8 cellular contexts compared by ENCODE assay signal in the genomic region with DNA sequence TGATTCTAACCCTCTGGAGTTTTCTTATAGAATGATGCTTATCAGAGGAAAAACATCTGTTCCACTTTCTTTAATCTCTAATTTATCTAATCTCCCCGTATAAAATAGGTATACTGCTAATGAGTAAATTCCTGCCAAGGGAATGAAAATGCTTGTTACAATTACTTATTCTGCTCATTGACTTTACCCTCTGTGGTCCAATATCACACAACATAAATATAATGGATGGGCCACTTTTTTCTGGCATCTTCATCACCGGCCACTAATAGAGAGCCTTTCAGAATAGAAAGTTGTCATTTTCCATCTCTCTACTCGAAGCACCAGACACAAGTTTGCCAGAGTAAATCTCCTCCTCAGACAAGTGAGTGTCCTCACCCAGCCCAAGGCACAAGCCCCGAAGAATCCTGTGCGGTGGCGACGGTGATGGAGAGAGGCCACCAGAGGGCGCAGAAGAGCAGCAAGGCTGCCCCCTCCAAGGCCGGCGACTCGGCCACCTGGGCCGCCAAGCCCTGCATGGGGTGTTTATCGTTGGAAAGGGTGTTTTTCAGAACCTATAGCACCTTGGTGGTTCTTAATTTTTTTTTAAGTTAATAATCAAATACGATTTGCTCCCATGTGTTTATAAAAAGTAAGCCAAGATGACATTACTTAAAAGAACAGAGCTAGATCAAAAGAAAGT.
DNase-seq lines count a peak whose midpoint lies in the region; ATAC-seq and TF ChIP-seq lines count a peak whose summit lies in the region.

No MANE protein-coding gene starts in this region.

- ATAC-seq in GM19397 (IDR thresholded peaks at IDR 0.05; ENCODE audit: unreplicated experiment) (peak; percentile 94), HG03469 (IDR thresholded peaks at IDR 0.05; ENCODE audit: unreplicated experiment) (peak; percentile 91)
- peak; percentile 98 for ATAC-seq in effector memory CD8-positive, alpha-beta T cell (replicated peaks)

- no peak overlapping the region for H3K27ac Mint-ChIP-seq in effector memory CD8-positive, alpha-beta T cell
- no peak overlapping the region for H3K27ac Mint-ChIP-seq in mesothelial cell of epicardium

- no peak overlapping the region for H3K4me3 Mint-ChIP-seq in effector memory CD8-positive, alpha-beta T cell
- no peak overlapping the region for H3K4me3 Mint-ChIP-seq in mesothelial cell of epicardium

- peak; percentile 89 for TF ChIP-seq CTCF in mesothelial cell of epicardium (IDR thresholded peaks at IDR 0.05; ENCODE audit: unreplicated experiment)

- peaks cover 2 to 5% of the 10 kb centered on the region in 2 donors for H3K4me1 Mint-ChIP-seq in effector memory CD8-positive, alpha-beta T cell (ENCODE audit: low read depth in 2 of 2)
- peaks cover 7% of the 10 kb centered on the region for H3K4me1 Mint-ChIP-seq in mesothelial cell of epicardium

- peaks cover 58 to 75% of the 10 kb centered on the region in 2 donors for H3K27me3 Mint-ChIP-seq in effector memory CD8-positive, alpha-beta T cell
- H3K27me3 Mint-ChIP-seq in mesothelial cell of epicardium (ENCODE audit: low read depth) = peaks cover 25% of the 10 kb centered on the region

- DNase-seq in CD1c-positive myeloid dendritic cell (ENCODE audit: extremely low spot score) (peak; percentile 73), NCI-H774 (lab: John Stamatoyannopoulos, UW) (peak; percentile 83), mesothelial cell of epicardium (ENCODE audit: low spot score in 2 of 2, unreplicated experiment in 2 of 2) (peak; percentile 74 to 88)
- peak; percentile 42 to 66 for DNase-seq in activated CD8-positive, alpha-beta memory T cell treated with anti-CD3 and anti-CD28 coated beads for 1 hour (ENCODE audit: extremely low read depth in 1 of 2, low read depth in 1 of 2)
- peak; percentile 70 to 74 (median 74) for DNase-seq in effector memory CD8-positive, alpha-beta T cell
- peak; percentile 53 to 68 for DNase-seq in stimulated activated CD8-positive, alpha-beta memory T cell treated with anti-CD3 and anti-CD28 coated beads, Interleukin-2, amount 100 ng/mL, for 48 hours (ENCODE audit: low read depth in 2 of 2)

- no peaks in the 10 kb centered on the region for H3K36me3 Mint-ChIP-seq in effector memory CD8-positive, alpha-beta T cell (ENCODE audit: insufficient read depth)
- H3K36me3 Mint-ChIP-seq in mesothelial cell of epicardium = no peaks in the 10 kb centered on the region

- H3K9me3 Mint-ChIP-seq in effector memory CD8-positive, alpha-beta T cell = peaks cover 0 to 6% of the 10 kb centered on the region in 2 donors
- H3K9me3 Mint-ChIP-seq in mesothelial cell of epicardium = peaks cover 13% of the 10 kb centered on the region

Comparison
In these comparisons a context has a peak if more than half of its experiments do, and no peak if none do; other contexts are left out.
1. Peak in every context shown above with its lines: DNase-seq and ATAC-seq.